12 cellular contexts compared by ENCODE assay signal in the genomic region with DNA sequence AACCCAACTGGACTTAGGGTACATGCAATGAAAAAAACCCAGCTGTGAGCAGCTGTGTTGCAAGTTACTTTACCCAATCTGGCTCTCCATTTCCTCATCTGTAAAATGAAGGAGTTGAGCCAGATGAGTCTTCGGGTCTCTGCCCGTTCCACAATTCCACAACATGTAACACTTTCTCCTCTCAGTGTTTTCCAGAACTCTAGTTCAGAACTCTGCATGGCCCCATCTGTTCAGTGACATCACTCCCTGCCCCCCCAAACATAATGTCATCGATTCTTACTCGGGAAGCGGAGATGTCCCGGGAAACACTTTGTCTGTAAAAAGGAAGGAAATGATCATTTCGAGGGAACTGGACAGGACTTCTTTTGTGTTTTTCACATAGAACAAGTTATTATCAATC. TPM values are rescaled to one million over a fixed set of nuclear protein-coding genes. Genes with fewer than 3 reads are reported as not detected.
DNase-seq lines count a peak whose midpoint lies in the region; ATAC-seq, FAIRE-seq and TF ChIP-seq lines count a peak whose summit lies in the region.
"Had no signal": no experiment of that assay in that cellular context is flagged by ENCODE, and none has a peak within 500 bp of the region (broad histone marks: within the 10 kb centered on the region; RNA-seq: fewer than 3 reads in every experiment).

No MANE protein-coding gene starts in this region.

- FAIRE-seq in endothelial cell of umbilical vein (lab: Jason Lieb, UNC) = peak; percentile 40

- no peak overlapping the region for H2BK120ac ChIP-seq in IMR-90 (ENCODE audit: low read depth, low read length)

- H4K91ac ChIP-seq in IMR-90 (ENCODE audit: insufficient read depth, low read depth, low read length) = no peak overlapping the region

- H3K4me1 ChIP-seq in IMR-90 (ENCODE audit: control insufficient read depth, insufficient read depth, low read length) (peaks cover 38% of the 10 kb centered on the region), endothelial cell of umbilical vein (ENCODE audit: control insufficient read depth, extremely low read depth, insufficient read depth, low read length) (peaks cover 45% of the 10 kb centered on the region), left lung (peaks cover 48 to 78% of the 10 kb centered on the region in 2 donors), smooth muscle cell (ENCODE audit: low read depth) (peaks cover 20% of the 10 kb centered on the region)

- no peak overlapping the region for H3K18ac ChIP-seq in IMR-90 (ENCODE audit: low read depth, low read length)

- H3K9ac ChIP-seq in IMR-90 (ENCODE audit: low read depth, low read length) (no peak overlapping the region), endothelial cell of umbilical vein (replicated peaks; ENCODE audit: extremely low read depth, insufficient read depth, low read length) (no peak overlapping the region), smooth muscle cell (ENCODE audit: low read depth) (peak overlapping the region; percentile 46)

- H3K4me2 ChIP-seq in IMR-90 (ENCODE audit: low read depth, low read length) (no peak overlapping the region; the same call in 1 of the 2 replicates), endothelial cell of umbilical vein (ENCODE audit: insufficient read depth, low read length) (peak overlapping the region; percentile 32), smooth muscle cell (peak overlapping the region; percentile 95)

- no peak overlapping the region for H2AK5ac ChIP-seq in IMR-90 (ENCODE audit: low read depth, low read length)

- intact Hi-C loops in IMR-90 (cut with micrococcal nuclease) = loop anchor here (5.0 kb wide), 1 partner anchor 81 kb away; no protein-coding TSS in a partner anchor
- intact Hi-C loops in endothelial cell of umbilical vein (cut with micrococcal nuclease) = no loop called here
- intact Hi-C loops in left lung (cut with DNase I) = no loop called here

- POLR2A ChIA-PET in IMR-90 (lab: Charles Lee; ENCODE audit: unreplicated experiment) (no interaction called here), endothelial cell of umbilical vein (lab: Charles Lee) (no interaction called here)

- H4K20me1 ChIP-seq in IMR-90 (ENCODE audit: insufficient read depth, low read length) (peaks cover 13% of the 10 kb centered on the region; the same call in 1 of the 2 replicates), endothelial cell of umbilical vein (replicated peaks; ENCODE audit: control insufficient read depth, extremely low read depth, insufficient read depth, low read length) (no peaks in the 10 kb centered on the region), smooth muscle cell (ENCODE audit: low read depth) (peaks cover 62% of the 10 kb centered on the region)

- no peak overlapping the region for H3K23ac ChIP-seq in IMR-90 (ENCODE audit: low read depth, low read length)

- H3K9me1 ChIP-seq in IMR-90 (ENCODE audit: insufficient read depth, low read length) (peaks cover 29% of the 10 kb centered on the region), endothelial cell of umbilical vein (replicated peaks; ENCODE audit: control insufficient read depth, extremely low read depth, insufficient read depth, low read length) (no peaks in the 10 kb centered on the region)

- H3K36me3 ChIP-seq in IMR-90 (ENCODE audit: control insufficient read depth, insufficient read depth, low read length) (no peaks in the 10 kb centered on the region), endothelial cell of umbilical vein (ENCODE audit: control insufficient read depth in 2 of 2, extremely low read depth in 1 of 2, insufficient read depth in 2 of 2, low read length in 2 of 2) (no peaks in the 10 kb centered on the region), left lung (no peaks in the 10 kb centered on the region), smooth muscle cell (ENCODE audit: low read depth) (no peaks in the 10 kb centered on the region)

- H3K14ac ChIP-seq in IMR-90 (replicated peaks; ENCODE audit: low read depth, low read length) = 0 out of 2 replicates have a peak overlapping the region, but pooled peaks have one; percentile 25

- H3K79me2 ChIP-seq in endothelial cell of umbilical vein (ENCODE audit: control insufficient read depth, insufficient read depth, low read length) = peaks cover 10% of the 10 kb centered on the region
- H3K79me2 ChIP-seq in smooth muscle cell (ENCODE audit: low read depth) = peaks cover 66% of the 10 kb centered on the region

- peaks cover 30% of the 10 kb centered on the region for H3F3A ChIP-seq in smooth muscle cell (ENCODE audit: low read depth)

- dilution Hi-C loops in IMR-90 (cut with HindIII; ENCODE audit: low sequenced_read_pairs, unreplicated experiment) (loop anchor here (25.0 kb wide), 1 partner anchor 141 kb away; no protein-coding TSS in a partner anchor), endothelial cell of umbilical vein (cut with MboI; ENCODE audit: extremely low pct_ligation_motif_present, low sequenced_read_pairs) (loop anchor here (25.0 kb wide), 1 partner anchor 141 kb away; no protein-coding TSS in a partner anchor)

- in situ Hi-C loops in IMR-90 (cut with MboI; ENCODE audit: low sequenced_read_pairs) = loop anchor here (10.0 kb wide), 1 partner anchor 258 kb away; no protein-coding TSS in a partner anchor

- H3K9me3 ChIP-seq in IMR-90 (ENCODE audit: control insufficient read depth, insufficient read depth, low read length) (no peaks in the 10 kb centered on the region), endothelial cell of umbilical vein (replicated peaks; ENCODE audit: control insufficient read depth, insufficient read depth, low read length) (no peaks in the 10 kb centered on the region), left lung (no peaks in the 10 kb centered on the region), smooth muscle cell (replicated peaks; ENCODE audit: low read depth) (no peaks in the 10 kb centered on the region)

- H3K79me1 ChIP-seq in IMR-90 (ENCODE audit: low read depth in 1 of 2, low read length in 2 of 2) = peaks cover 16 to 64% of the 10 kb centered on the region in 2 experiments; a peak in 3 of 4 replicates

- no peak for TF ChIP-seq POLR2A in IMR-90 (IDR thresholded peaks at IDR 0.05; ENCODE audit: low read depth, low read length)
- no peak for TF ChIP-seq POLR2A in endothelial cell of umbilical vein (IDR thresholded peaks at IDR 0.05; ENCODE audit: low read depth, low read length)

- no peak overlapping the region for H2BK15ac ChIP-seq in IMR-90 (ENCODE audit: low read depth, low read length)

- CTCF ChIA-PET in IMR-90 (lab: Yijun Ruan, JAX) (interaction anchor here (0.6 to 1.3 kb wide), 3 partner anchors 35 to 140 kb away, joined by 3 to 4 read pairs (median 3); no protein-coding TSS in a partner anchor), endothelial cell of umbilical vein (lab: Charles Lee) (interaction anchor here (1.4 to 8.0 kb wide), 6 partner anchors 9 to 140 kb away, joined by 3 to 102 read pairs (median 21); no protein-coding TSS in a partner anchor)

- TF ChIP-seq RAD21 in IMR-90 (IDR thresholded peaks at IDR 0.05; ENCODE audit: low read length) = no peak

- WGBS in IMR-90 (ENCODE audit: extremely low coverage in 2 of 2, insufficient read length in 1 of 2), 2 experiments = 90% methylated on average over 2 of the region's 7 CpGs; no CpG with 5 or more reads in 1 of the 2 experiments
- 42% methylated on average over 7 of the region's 7 CpGs for WGBS in smooth muscle cell (ENCODE audit: low lambda C conversion rate)

- H2AK9ac ChIP-seq in IMR-90 (replicated peaks; ENCODE audit: low read depth, low read length, poor library complexity) = no peak overlapping the region

- H3K4me3 ChIP-seq in IMR-90 (ENCODE audit: insufficient read depth, low read depth, low read length) = no peak overlapping the region
- H3K4me3 ChIP-seq in endothelial cell of umbilical vein (replicated peaks in 1 of 3; ENCODE audit: insufficient read depth in 1 of 3, low read depth in 1 of 3, low read length in 3 of 3) = no peak overlapping the region
- no peak overlapping the region for H3K4me3 ChIP-seq in left lung
- peak overlapping the region; percentile 75 for H3K4me3 ChIP-seq in smooth muscle cell

- H3K56ac ChIP-seq in IMR-90 (ENCODE audit: extremely low read depth, insufficient read depth, low read length) = no peak overlapping the region

- TF ChIP-seq CTCF in IMR-90 (conservative IDR thresholded peaks at IDR 0.05; ENCODE audit: low read depth, low read length) = no peak
- no peak for TF ChIP-seq CTCF in endothelial cell of umbilical vein (IDR thresholded peaks at IDR 0.05; ENCODE audit: extremely low read depth in 1 of 2, insufficient read depth in 1 of 2, low read depth in 1 of 2, low read length in 2 of 2)
- TF ChIP-seq CTCF in left lung (IDR thresholded peaks at IDR 0.05) = no peak
- TF ChIP-seq CTCF in smooth muscle cell (IDR thresholded peaks at IDR 0.05; ENCODE audit: borderline replicate concordance, insufficient read depth, poor library complexity, severe bottlenecking) = no peak

- no peak overlapping the region for H2BK5ac ChIP-seq in IMR-90 (ENCODE audit: low read depth, low read length, poor library complexity, severe bottlenecking)

- peak overlapping the region in 1 of 2 experiments; percentile 19; a peak in 1 of 4 replicates for H4K8ac ChIP-seq in IMR-90 (ENCODE audit: low read depth in 2 of 2, low read length in 2 of 2)

- DNase-seq in IMR-90 (peak; percentile 31), endothelial cell of umbilical vein (ENCODE audit: low read depth, low spot score) (no peak), left lung (no peak), smooth muscle cell (lab: John Stamatoyannopoulos, UW; ENCODE audit: unreplicated experiment) (no peak), HuH-7 (ENCODE audit: low spot score) (no peak)
- DNase-seq in stimulated activated CD4-positive, alpha-beta T cell treated with anti-CD3 and anti-CD28 coated beads, Interleukin-4, amount 100 ng/mL, for 1 hour = no peak
- DNase-seq: natural killer cell, NCI-H2171, PC-3 had no signal

- no peak overlapping the region for H3K4ac ChIP-seq in IMR-90 (ENCODE audit: low read depth, low read length)

- no peaks in the 10 kb centered on the region for H3K27me3 ChIP-seq in IMR-90 (ENCODE audit: control insufficient read depth, insufficient read depth, low read length)
- H3K27me3 ChIP-seq in endothelial cell of umbilical vein (ENCODE audit: control insufficient read depth in 2 of 2, insufficient read depth in 2 of 2, low read length in 2 of 2) = no peaks in the 10 kb centered on the region
- peaks cover 0 to 34% of the 10 kb centered on the region in 2 donors for H3K27me3 ChIP-seq in left lung
- H3K27me3 ChIP-seq in smooth muscle cell (ENCODE audit: low read depth) = no peaks in the 10 kb centered on the region

- H2BK20ac ChIP-seq in IMR-90 (ENCODE audit: low read depth, low read length) = no peak overlapping the region

- ATAC-seq in IMR-90 (ENCODE audit: low read depth) = no peak
- ATAC-seq in left lung = no peak
- ATAC-seq in HG03175 (IDR thresholded peaks at IDR 0.05; ENCODE audit: unreplicated experiment) = no peak
- no peak for ATAC-seq in GM19452 (IDR thresholded peaks at IDR 0.05; ENCODE audit: unreplicated experiment)
- ATAC-seq: natural killer cell; PC-3; stimulated activated effector memory CD8-positive, alpha-beta T cell treated with anti-CD3 and anti-CD28 coated beads, Interleukin-12 subunit alpha, Interleukin-12 subunit beta, amount 100 ng/mL, for 72 hours had no signal

- BruUV-seq in IMR-90 (replicated peaks; lab: Mats Ljungman, UMichigan) = no TSS peak
- BruUV-seq in endothelial cell of umbilical vein (replicated peaks; lab: Mats Ljungman, UMichigan) = no TSS peak

- H2AFZ ChIP-seq in IMR-90 (replicated peaks; ENCODE audit: low read length, poor library complexity) (no peak overlapping the region), endothelial cell of umbilical vein (ENCODE audit: low read depth, low read length) (no peak overlapping the region), smooth muscle cell (ENCODE audit: low read depth) (no peak overlapping the region)

- no peak overlapping the region for H4K5ac ChIP-seq in IMR-90 (ENCODE audit: low read depth, low read length)

- H3K27ac ChIP-seq in IMR-90 (ENCODE audit: insufficient read depth, low read length) (no peak overlapping the region), endothelial cell of umbilical vein (ENCODE audit: insufficient read depth, low read depth, low read length) (no peak overlapping the region), left lung (peak overlapping the region; percentile 35 to 66), smooth muscle cell (ENCODE audit: low read depth) (peak overlapping the region; percentile 87)

RNA-seq across cellular contexts. Expression of gene SH3PXD2A, which starts 2.5 kb away (rescaled TPM):
- total RNA-seq in IMR-90 (2012; rRNA removed) (6.3 and 6.7 TPM in 2 replicates), endothelial cell of umbilical vein (5.1 and 6.6 TPM in 2 replicates), left lung (10 to 100 TPM; 44.8 to 90.7 TPM), smooth muscle cell (37.6 and 37.9 TPM in 2 replicates)
- polyA plus RNA-seq in IMR-90 (2012; rRNA removed) (23.0 and 26.3 TPM in 2 replicates), endothelial cell of umbilical vein (1.3 and 1.4 TPM in 2 replicates), smooth muscle cell (30.1 and 33.4 TPM in 2 replicates)
- polyA plus RNA-seq in IMR-90 (2012; cell fraction: cytosol; rRNA removed) = 10.2 and 16.7 TPM in 2 replicates
- polyA plus RNA-seq in IMR-90 (2012; cell fraction: nucleus; rRNA removed; ENCODE audit: low replicate concordance) = 51.9 and 61.4 TPM in 2 replicates
- polyA plus RNA-seq in endothelial cell of umbilical vein (2011; cell fraction: cytosol; rRNA removed) = 1.4 and 1.7 TPM in 2 replicates
- polyA plus RNA-seq in endothelial cell of umbilical vein (2011; cell fraction: nucleus; rRNA removed) = 4.3 and 4.8 TPM in 2 replicates
- polyA plus RNA-seq in endothelial cell of umbilical vein (2012) = 5.7 and 6.1 TPM in 2 replicates
- polyA minus RNA-seq in endothelial cell of umbilical vein = 3.3 and 3.7 TPM in 2 replicates
- polyA minus RNA-seq in endothelial cell of umbilical vein (2011; cell fraction: cytosol; rRNA and poly(A)+ RNA removed) = 12.9 TPM
- 3.1 and 3.5 TPM in 2 replicates for polyA minus RNA-seq in endothelial cell of umbilical vein (2011; cell fraction: nucleus; rRNA and poly(A)+ RNA removed)

Comparison
In these comparisons a context has a peak if more than half of its experiments do, and no peak if none do; other contexts are left out.
1. H3K27ac ChIP-seq: peak in left lung (2 of 2) and smooth muscle cell (single experiment); none in IMR-90 (single experiment) and endothelial cell of umbilical vein (single experiment).